In the genomic region with DNA sequence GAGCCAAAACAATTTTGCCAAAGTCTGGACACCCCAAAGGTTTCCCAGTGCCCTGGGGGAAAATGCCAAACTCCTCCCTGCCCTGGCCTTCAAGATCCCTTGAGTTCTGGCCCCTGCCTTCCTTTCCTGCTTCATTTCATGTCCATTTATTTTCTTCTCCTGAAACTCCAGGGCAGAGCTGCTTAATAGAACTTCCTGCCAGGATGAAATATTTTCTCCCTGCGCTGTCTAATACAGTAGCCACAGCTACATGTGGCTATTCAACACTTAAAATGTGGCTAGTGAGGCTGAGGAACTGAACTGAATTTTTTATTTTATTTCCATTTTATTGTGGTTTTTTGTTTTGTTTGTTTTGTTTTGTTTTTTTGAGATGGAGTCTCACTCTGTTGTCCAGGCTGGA, we compare ENCODE assay signal across 25 cellular contexts. TPM values are rescaled to one million over a fixed set of nuclear protein-coding genes. Genes with fewer than 3 reads are reported as not detected.
"Had no signal": no experiment of that assay in that cellular context is flagged by ENCODE, and none has a peak within 500 bp of the region (broad histone marks: within the 10 kb centered on the region; RNA-seq: fewer than 3 reads in every experiment).

No MANE protein-coding gene starts in this region.

- H3K27me3 ChIP-seq: pancreas, uterus had no signal

- H3K4me3 ChIP-seq: pancreas, psoas muscle, suprapubic skin, uterus had no signal

- H3K9me3 ChIP-seq: pancreas, psoas muscle, suprapubic skin, uterus had no signal

- H3K36me3 ChIP-seq: pancreas, suprapubic skin, uterus had no signal

- H3K27ac ChIP-seq: pancreas, psoas muscle, suprapubic skin, uterus, VCaP had no signal

- H3K4me1 ChIP-seq: pancreas, uterus had no signal

- DNase-seq: activated CD4-positive, alpha-beta memory T cell treated with anti-CD3 and anti-CD28 coated beads, Interleukin-2, amount 10 ng/mL, durations not matched to agents 7 days and 5 days; activated CD4-positive, alpha-beta T cell treated with anti-CD3 and anti-CD28 coated beads, Interleukin-2, amount 10 ng/mL, durations not matched to agents 24 days and 14 days; activated CD8-positive, alpha-beta memory T cell treated with anti-CD3 and anti-CD28 coated beads, Interleukin-2, amount 10 ng/mL, durations not matched to agents 7 days and 5 days; activated gamma-delta T cell; activated naive CD4-positive, alpha-beta T cell treated with anti-CD3 and anti-CD28 coated beads, Interleukin-2, amount 50 U/mL, for 16 hours; anterior cingulate cortex; central memory CD4-positive, alpha-beta T cell; dermis blood vessel endothelial cell; effector CD8-positive, alpha-beta T cell; glutamatergic neuron; hippocampal formation; kidney glomerular epithelial cell; left ventricle myocardium superior; mammary epithelial cell; nephron progenitor cell; pancreas; right cardiac atrium; stimulated activated CD4-positive, alpha-beta T cell treated with anti-CD3 and anti-CD28 coated beads, Interleukin-12 subunit alpha, Interleukin-12 subunit beta, amount 100 ng/mL, for 4 hours; trophoblast cell; uterus had no signal

RNA-seq across cellular contexts. Expression of gene COL13A1, which starts 49.6 kb away (rescaled TPM):
- total RNA-seq: activated CD4-positive, alpha-beta memory T cell treated with anti-CD3 and anti-CD28 coated beads, Interleukin-2, amount 10 ng/mL, durations not matched to agents 7 days and 5 days; activated CD4-positive, alpha-beta T cell treated with anti-CD3 and anti-CD28 coated beads, Interleukin-2, amount 10 ng/mL, durations not matched to agents 24 days and 14 days; activated CD8-positive, alpha-beta memory T cell treated with anti-CD3 and anti-CD28 coated beads, Interleukin-2, amount 10 ng/mL, durations not matched to agents 7 days and 5 days; activated T-helper 1 cell treated with anti-CD3 and anti-CD28 coated beads, Interleukin-12 subunit alpha, Interleukin-12 subunit beta, Interleukin-2, Interleukin-4 antibody, amounts not matched to agents 30 ng/mL and 10 ng/mL and 1 ng/mL, durations not matched to agents 14 hours and 24 hours and 36 hours; T-helper 2 cell treated with Interferon-gamma antibody and Interleukin-4, amounts not matched to agents 100 ng/mL and 5 ng/mL, for 36 hours had no signal
